8 cellular contexts compared by ENCODE assay signal in genomic region chr19:9785367-9786331, GRCh38. TPM values are rescaled to one million over a fixed set of nuclear protein-coding genes. Genes with fewer than 3 reads are reported as not detected.
DNase-seq lines count a peak whose midpoint lies in the region; ATAC-seq and TF ChIP-seq lines count a peak whose summit lies in the region.

No MANE protein-coding gene starts in this region.

- intact Hi-C loops in adrenal gland (cut with DNase I): no loop called here
- intact Hi-C loops in heart left ventricle (cut with DNase I): loop anchor here in 5 of 10 donors (2.0 to 10.0 kb wide), 4 partner anchors 17 to 473 kb away; partner anchors contain the start of genes ZNF846 (in 4 of the 5), ZNF562 (in 2 of the 5) and ZNF426 (in 1 of the 5)

- peak overlapping the region; percentile 86 for H3K27ac Mint-ChIP-seq in HFFc6
- peak overlapping the region; percentile 98 for H3K27ac Mint-ChIP-seq in type B pancreatic cell

- no peaks in the 10 kb centered on the region for H3K9me3 Mint-ChIP-seq in HFFc6
- H3K9me3 Mint-ChIP-seq in type B pancreatic cell: no peaks in the 10 kb centered on the region

- TF ChIP-seq POLR2A in adrenal gland (IDR thresholded peaks at IDR 0.05) (peak; percentile 85 to 89), heart left ventricle (IDR thresholded peaks at IDR 0.05) (peak in 1 of 2 donors; percentile 87)

- no peak for TF ChIP-seq CTCF in HFFc6 (IDR thresholded peaks at IDR 0.05)
- TF ChIP-seq CTCF in adrenal gland (IDR thresholded peaks at IDR 0.05): no peak
- TF ChIP-seq CTCF in heart left ventricle (IDR thresholded peaks at IDR 0.05): no peak
- TF ChIP-seq CTCF in type B pancreatic cell (conservative IDR thresholded peaks at IDR 0.05): no peak

- peaks cover 3% of the 10 kb centered on the region for H3K27me3 Mint-ChIP-seq in HFFc6 (ENCODE audit: insufficient read depth)
- H3K27me3 Mint-ChIP-seq in type B pancreatic cell: no peaks in the 10 kb centered on the region

- H3K27ac ChIP-seq in adrenal gland (peak overlapping the region; percentile 90 to 99 (median 97)), heart left ventricle (peak overlapping the region; percentile 52 to 100 (median 96))

- H3K4me1 Mint-ChIP-seq in HFFc6 (ENCODE audit: low read depth) (peaks cover 32% of the 10 kb centered on the region), type B pancreatic cell (ENCODE audit: unreplicated experiment) (peaks cover 28% of the 10 kb centered on the region)

- DNase-seq in GM04503 (ENCODE audit: low read depth) (peak; percentile 39), HFFc6 (peak; percentile 81), NCI-H1105 (lab: John Stamatoyannopoulos, UW) (peak; percentile 96), SW480 (ENCODE audit: low spot score) (peak; percentile 91), adrenal gland (peak; percentile 97 to 99 (median 98)), heart left ventricle (peak; percentile 98 to 99 (median 98)), pons (ENCODE audit: low spot score) (peak; percentile 84), type B pancreatic cell (ENCODE audit: extremely low spot score, unreplicated experiment) (peak; percentile 97)

- peak; percentile 92 to 96 (median 94) for ATAC-seq in heart left ventricle

- H3K4me3 Mint-ChIP-seq in HFFc6: peak overlapping the region; percentile 87
- peak overlapping the region; percentile 95 for H3K4me3 Mint-ChIP-seq in type B pancreatic cell

- H3K4me1 ChIP-seq in adrenal gland (replicated peaks in 1 of 2) (peaks cover 9 to 11% of the 10 kb centered on the region in 2 donors), heart left ventricle (peaks cover 0 to 26% (median 11%) of the 10 kb centered on the region in 12 donors)

- H3K36me3 Mint-ChIP-seq in HFFc6 (ENCODE audit: low read depth) (no peaks in the 10 kb centered on the region), type B pancreatic cell (peaks cover 3% of the 10 kb centered on the region)

- H3K36me3 ChIP-seq in adrenal gland (replicated peaks in 1 of 2): no peaks in the 10 kb centered on the region
- H3K36me3 ChIP-seq in heart left ventricle: no peaks in the 10 kb centered on the region

- H3K4me3 ChIP-seq in adrenal gland (peak overlapping the region; percentile 48 to 96 (median 84)), heart left ventricle (peak overlapping the region; percentile 42 to 92 (median 66))

- no peaks in the 10 kb centered on the region for H3K27me3 ChIP-seq in adrenal gland
- H3K27me3 ChIP-seq in heart left ventricle: no peaks in the 10 kb centered on the region

- 0 to 2% (median 1%) methylated on average over 31 to 74 of the region's 74 CpGs for WGBS in adrenal gland, 4 donors
- WGBS in heart left ventricle, 4 donors: 1 to 2% (median 2%) methylated on average over 46 to 74 of the region's 74 CpGs

- no peaks in the 10 kb centered on the region for H3K9me3 ChIP-seq in adrenal gland (replicated peaks in 1 of 3)
- no peaks in the 10 kb centered on the region for H3K9me3 ChIP-seq in heart left ventricle

RNA-seq across cellular contexts. Expression of gene ZNF846, which starts 17.1 kb away (rescaled TPM):
- total RNA-seq in HFFc6 (2021; fragmentation: NEBNext Ultra II Directional; extraction: Animal tissue kit (Norgen Biotek cat#: 25700)): 1 to 10 TPM; 3.9 to 6.2 (median 4.9) TPM
- total RNA-seq in adrenal gland (10 to 100 TPM in 4 of 8 donors, 1 to 10 TPM in 4; 7.1 to 20.3 (median 9.9) TPM), heart left ventricle (10 to 100 TPM in 3 of 9 donors, 1 to 10 TPM in 6; 6.5 to 11.0 (median 8.4) TPM), type B pancreatic cell (ENCODE audit: low replicate concordance) (9.8 and 17.4 TPM in 2 replicates)
- polyA plus RNA-seq in adrenal gland (10 to 100 TPM in 1 of 3 donors, 1 to 10 TPM in 2; 5.2 to 24.8 (median 7.9) TPM), heart left ventricle (10 to 100 TPM in 1 of 2 donors, 1 to 10 TPM in 1; 5.4 to 11.1 TPM)

RNA-seq across cellular contexts. Expression of gene FBXL12, which starts 33.2 kb away (rescaled TPM):
- 10 to 100 TPM; 25.2 to 29.0 (median 27.2) TPM for total RNA-seq in HFFc6 (2021; fragmentation: NEBNext Ultra II Directional; extraction: Animal tissue kit (Norgen Biotek cat#: 25700))
- 10 to 100 TPM; 12.4 to 23.7 (median 20.7) TPM for total RNA-seq in adrenal gland
- 10 to 100 TPM in 2 of 3 donors, 1 to 10 TPM in 1; 6.6 to 31.7 (median 30.6) TPM for polyA plus RNA-seq in adrenal gland
- 10 to 100 TPM in 8 of 9 donors, 1 to 10 TPM in 1; 9.8 to 17.6 (median 12.2) TPM for total RNA-seq in heart left ventricle
- 10 to 100 TPM; 11.2 to 14.5 TPM for polyA plus RNA-seq in heart left ventricle
- 27.8 and 31.4 TPM in 2 replicates for total RNA-seq in type B pancreatic cell (ENCODE audit: low replicate concordance)

RNA-seq across cellular contexts. Expression of gene UBL5, which starts 42.1 kb away (rescaled TPM):
- total RNA-seq in HFFc6 (2021; fragmentation: NEBNext Ultra II Directional; extraction: Animal tissue kit (Norgen Biotek cat#: 25700)): 100 to 1,000 TPM; 365 to 483 (median 418) TPM
- total RNA-seq in adrenal gland: 100 to 1,000 TPM; 410 to 722 (median 460) TPM
- 1,000 to 10,000 TPM in 2 of 3 donors, 100 to 1,000 TPM in 1; 352 to 2,424 (median 1,146) TPM for polyA plus RNA-seq in adrenal gland
- total RNA-seq in heart left ventricle: 100 to 1,000 TPM; 460 to 843 (median 492) TPM
- polyA plus RNA-seq in heart left ventricle: 1,000 to 10,000 TPM in 1 of 2 donors, 100 to 1,000 TPM in 1; 592 to 1,809 TPM
- 347 and 362 TPM in 2 replicates for total RNA-seq in type B pancreatic cell (ENCODE audit: low replicate concordance)

RNA-seq across cellular contexts. Expression of gene PIN1, which starts 49.5 kb away (rescaled TPM):
- total RNA-seq in HFFc6 (2021; fragmentation: NEBNext Ultra II Directional; extraction: Animal tissue kit (Norgen Biotek cat#: 25700)): 100 to 1,000 TPM; 113 to 153 (median 120) TPM
- total RNA-seq in adrenal gland: 100 to 1,000 TPM in 7 of 8 donors, 10 to 100 TPM in 1; 75.5 to 177 (median 120) TPM
- polyA plus RNA-seq in adrenal gland: 10 to 100 TPM; 28.5 to 95.2 (median 94.1) TPM
- 100 to 1,000 TPM in 2 of 9 donors, 10 to 100 TPM in 7; 82.8 to 147 (median 93.1) TPM for total RNA-seq in heart left ventricle
- 100 to 1,000 TPM in 1 of 2 donors, 10 to 100 TPM in 1; 90.0 to 159 TPM for polyA plus RNA-seq in heart left ventricle
- 59.9 and 69.6 TPM in 2 replicates for total RNA-seq in type B pancreatic cell (ENCODE audit: low replicate concordance)

Comparison
In these comparisons a context has a peak if more than half of its experiments do, and no peak if none do; other contexts are left out.
1. Peak in every context shown above with its lines: DNase-seq, ATAC-seq, H3K4me3 ChIP-seq and H3K27ac ChIP-seq.
2. DNase-seq: peak in every context shown above with its lines; median percentile 98 in adrenal gland; 98 in heart left ventricle; 97 in type B pancreatic cell; 96 in NCI-H1105; 91 in SW480; 84 in pons; 81 in HFFc6; 39 in GM04503.